ENCODE assay signal across 8 cellular contexts in the genomic region with DNA sequence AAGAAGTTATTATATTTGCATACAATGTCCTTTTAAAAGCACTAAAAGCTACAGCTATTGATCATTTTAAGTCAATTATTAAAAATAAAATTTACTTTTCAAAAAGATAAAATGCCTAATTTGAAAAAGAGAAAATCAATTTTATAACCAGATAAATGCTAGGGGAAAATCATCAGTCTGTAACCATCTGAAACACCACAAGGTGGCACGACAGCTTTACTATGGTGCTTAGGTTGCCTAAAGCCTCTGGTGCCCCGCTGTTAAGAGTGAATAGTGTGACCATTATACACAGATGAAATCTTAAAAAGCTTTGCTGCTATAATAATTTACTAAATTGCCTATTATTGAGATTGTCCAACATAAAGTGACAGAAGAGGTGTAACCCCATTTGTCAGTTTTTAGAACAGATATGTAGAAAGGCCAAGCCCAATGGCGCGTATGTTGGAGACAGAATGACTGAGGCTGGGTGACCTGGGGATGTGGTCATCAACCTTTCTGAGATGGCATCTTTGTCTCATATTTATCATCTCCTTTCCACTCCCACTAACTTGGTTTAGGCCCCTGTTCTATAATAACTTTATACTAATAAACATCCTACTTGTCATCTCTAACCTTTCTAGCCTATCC.
DNase-seq lines count a peak whose midpoint lies in the region; ATAC-seq and TF ChIP-seq lines count a peak whose summit lies in the region.

No MANE protein-coding gene starts in this region.

- H3K27ac Mint-ChIP-seq in neural crest cell (ENCODE audit: unreplicated experiment), result no peak overlapping the region

- peak; percentile 84 for TF ChIP-seq CTCF in RWPE2 (IDR thresholded peaks at IDR 0.05; ENCODE audit: poor library complexity, severe bottlenecking)
- TF ChIP-seq CTCF in neural crest cell (conservative IDR thresholded peaks at IDR 0.05), result peak; percentile 82

- peak; percentile 27 for DNase-seq in NCI-H345 (lab: John Stamatoyannopoulos, UW)
- no peak for DNase-seq in NCI-H345 treated with DMSO at 0.1 percent for 48 hours (lab: John Stamatoyannopoulos, UW; ENCODE audit: unreplicated experiment)
- DNase-seq in RWPE2 (ENCODE audit: low spot score), result no peak
- DNase-seq in erythroblast (lab: John Stamatoyannopoulos, UW), result peak; percentile 11 to 31
- peak; percentile 23 for DNase-seq in neural crest cell (ENCODE audit: low read depth, low spot score)
- no peak for DNase-seq in NCI-H226

- H3K27ac ChIP-seq in RWPE2 (ENCODE audit: poor library complexity, severe bottlenecking), result no peak overlapping the region

- no peaks in the 10 kb centered on the region for H3K27me3 Mint-ChIP-seq in neural crest cell (ENCODE audit: low read depth)

- no peak overlapping the region for H3K4me3 ChIP-seq in RWPE2 (ENCODE audit: severe bottlenecking)

- no peaks in the 10 kb centered on the region for H3K9me3 ChIP-seq in RWPE2 (ENCODE audit: severe bottlenecking)

- no peaks in the 10 kb centered on the region for H3K9me3 Mint-ChIP-seq in neural crest cell

- H3K4me1 Mint-ChIP-seq in neural crest cell, result peaks cover 15% of the 10 kb centered on the region

- H3K4me1 ChIP-seq in RWPE2 (ENCODE audit: insufficient read depth, poor library complexity, severe bottlenecking), result no peaks in the 10 kb centered on the region

- H3K27me3 ChIP-seq in RWPE2 (ENCODE audit: insufficient read depth, poor library complexity, severe bottlenecking), result no peaks in the 10 kb centered on the region

- peaks cover 10% of the 10 kb centered on the region for H3K36me3 Mint-ChIP-seq in neural crest cell (ENCODE audit: low read depth)

- peak; percentile 91 for ATAC-seq in GM19395 (IDR thresholded peaks at IDR 0.05; ENCODE audit: unreplicated experiment)
- ATAC-seq in HG03432 (IDR thresholded peaks at IDR 0.05; ENCODE audit: unreplicated experiment), result peak; percentile 84
- peak; percentile 79; the same call in 2 of the 3 replicates for ATAC-seq in RWPE2 (ENCODE audit: low read depth)

- H3K4me3 Mint-ChIP-seq in neural crest cell, result no peak overlapping the region

- no peak for TF ChIP-seq POLR2A in erythroblast (IDR thresholded peaks at IDR 0.05; ENCODE audit: low read length)

- H3K36me3 ChIP-seq in RWPE2 (ENCODE audit: low read depth), result no peaks in the 10 kb centered on the region

Comparison
In these comparisons a context has a peak if more than half of its experiments do, and no peak if none do; other contexts are left out.
1. DNase-seq: peak in NCI-H345 (single experiment), erythroblast (2 of 2) and neural crest cell (single experiment); none in NCI-H345 treated with DMSO at 0.1 percent for 48 hours (single experiment), RWPE2 (single experiment) and NCI-H226 (single experiment).
2. Peak in every context shown above with its lines, with median percentiles within 50 percentile points of each other: ATAC-seq.